Comparison of ENCODE assay signal across 8 cellular contexts in genomic region chr5:181217111-181217804, GRCh38. TPM values are rescaled to one million over a fixed set of nuclear protein-coding genes. Genes with fewer than 3 reads are reported as not detected.
DNase-seq lines count a peak whose midpoint lies in the region; ATAC-seq and TF ChIP-seq lines count a peak whose summit lies in the region.

No MANE protein-coding gene starts in this region.

- H2BK12ac ChIP-seq in neuronal stem cell (ENCODE audit: low read length): no peak overlapping the region

- no peak overlapping the region for H2BK5ac ChIP-seq in neuronal stem cell (ENCODE audit: low read length)

- H3K4me2 ChIP-seq in fibroblast of lung (ENCODE audit: extremely low read depth, insufficient read depth, low read length): peak overlapping the region; percentile 69
- H3K4me2 ChIP-seq in neuronal stem cell (ENCODE audit: insufficient read depth, low read length, poor library complexity, severe bottlenecking): peak overlapping the region; percentile 76

- no peak overlapping the region for H3K23ac ChIP-seq in neuronal stem cell (ENCODE audit: low read depth, low read length, poor library complexity)

- no peak overlapping the region for H3K14ac ChIP-seq in neuronal stem cell (ENCODE audit: low read length)

- H2BK120ac ChIP-seq in neuronal stem cell (ENCODE audit: low read depth, low read length): no peak overlapping the region

- H2AFZ ChIP-seq in fibroblast of lung (ENCODE audit: low read length): peak overlapping the region; percentile 63
- H2AFZ ChIP-seq in neuronal stem cell (ENCODE audit: low read length): peak overlapping the region; percentile 92

- H3K4me1 ChIP-seq in fibroblast of lung (ENCODE audit: control insufficient read depth, extremely low read depth, insufficient read depth, low read length) (peaks cover 5% of the 10 kb centered on the region), neuronal stem cell (ENCODE audit: control insufficient read depth in 2 of 2, insufficient read depth in 1 of 2, low read depth in 1 of 2, low read length in 2 of 2) (peaks cover 0 to 2% of the 10 kb centered on the region in 2 donors)

- H3K18ac ChIP-seq in neuronal stem cell (ENCODE audit: low read length): no peak overlapping the region

- peak overlapping the region; percentile 23 to 59 (median 46) for H3K4me3 ChIP-seq in fibroblast of lung (replicated peaks in 1 of 4; ENCODE audit: control extremely low read depth in 1 of 4, insufficient read depth in 1 of 4, low read depth in 3 of 4, low read length in 4 of 4)
- H3K4me3 ChIP-seq in neuronal stem cell (ENCODE audit: low read length in 2 of 2): peak overlapping the region; percentile 57 to 82

- no peaks in the 10 kb centered on the region for H3K9me3 ChIP-seq in fibroblast of lung (ENCODE audit: control insufficient read depth, insufficient read depth, low read depth, low read length)
- H3K9me3 ChIP-seq in neuronal stem cell (replicated peaks in 1 of 2; ENCODE audit: control insufficient read depth in 2 of 2, insufficient read depth in 1 of 2, low read depth in 1 of 2, low read length in 2 of 2): no peaks in the 10 kb centered on the region

- H3K27ac ChIP-seq in fibroblast of lung (ENCODE audit: insufficient read depth, low read length) (no peak overlapping the region), neuronal stem cell (replicated peaks; ENCODE audit: low read length) (no peak overlapping the region)

- peak; percentile 83 for DNase-seq in activated CD8-positive, alpha-beta memory T cell treated with anti-CD3 and anti-CD28 coated beads for 24 hours
- DNase-seq in fibroblast of lung (ENCODE audit: low read depth in 2 of 2): peak; percentile 54 to 58
- DNase-seq in neuronal stem cell (ENCODE audit: low spot score): peak; percentile 65
- DNase-seq in NCI-H2107 (lab: John Stamatoyannopoulos, UW): no peak
- no peak for DNase-seq in GF-D8 (lab: John Stamatoyannopoulos, UW)

- H2BK15ac ChIP-seq in neuronal stem cell (ENCODE audit: low read length): no peak overlapping the region

- H3K79me1 ChIP-seq in neuronal stem cell (ENCODE audit: low read depth, low read length): no peaks in the 10 kb centered on the region

- H3K27me3 ChIP-seq in fibroblast of lung (ENCODE audit: control insufficient read depth, insufficient read depth, low read length) (no peaks in the 10 kb centered on the region), neuronal stem cell (ENCODE audit: control insufficient read depth in 3 of 3, insufficient read depth in 3 of 3, low read depth in 1 of 3, low read length in 3 of 3) (peaks cover 0 to 15% (median 15%) of the 10 kb centered on the region in 3 experiments)

- H3K9ac ChIP-seq in fibroblast of lung (ENCODE audit: insufficient read depth, low read length) (peak overlapping the region; percentile 8), neuronal stem cell (ENCODE audit: low read depth, low read length, poor library complexity) (no peak overlapping the region)

- ATAC-seq in GM18498 (IDR thresholded peaks at IDR 0.05; ENCODE audit: unreplicated experiment) (peak; percentile 28), HG03571 (IDR thresholded peaks at IDR 0.05; ENCODE audit: unreplicated experiment) (peak; percentile 28), GM18519 (IDR thresholded peaks at IDR 0.05; ENCODE audit: low FRiP score, unreplicated experiment) (no peak)

- H2AK5ac ChIP-seq in neuronal stem cell (ENCODE audit: low read depth, low read length): no peak overlapping the region

- no peaks in the 10 kb centered on the region for H4K20me1 ChIP-seq in fibroblast of lung (ENCODE audit: control insufficient read depth, extremely low read depth, insufficient read depth, low read length)

- no peaks in the 10 kb centered on the region for H3K36me3 ChIP-seq in fibroblast of lung (ENCODE audit: control insufficient read depth, insufficient read depth, low read length)
- H3K36me3 ChIP-seq in neuronal stem cell (replicated peaks in 1 of 2; ENCODE audit: control insufficient read depth in 2 of 2, insufficient read depth in 2 of 2, low read length in 2 of 2): no peaks in the 10 kb centered on the region

- H4K91ac ChIP-seq in neuronal stem cell (ENCODE audit: low read depth, low read length, poor library complexity): no peak overlapping the region

- H3K4ac ChIP-seq in neuronal stem cell (ENCODE audit: low read length): no peak overlapping the region

- no peak overlapping the region for H4K8ac ChIP-seq in neuronal stem cell (ENCODE audit: low read depth, low read length)

- no CpG with 5 or more reads among the region's 46 CpGs for WGBS in neuronal stem cell (ENCODE audit: extremely low coverage in 2 of 2, insufficient read length in 2 of 2, insufficient replicate concordance in 1 of 2), 2 donors

- TF ChIP-seq CTCF in fibroblast of lung (conservative IDR thresholded peaks at IDR 0.05 in 1 of 2, IDR thresholded peaks at IDR 0.05 in 1 of 2; ENCODE audit: low read depth in 1 of 2, low read length in 2 of 2): peak; percentile 6 to 21

- no peaks in the 10 kb centered on the region for H3K79me2 ChIP-seq in fibroblast of lung (ENCODE audit: control insufficient read depth, insufficient read depth, low read length)

RNA-seq across cellular contexts. Expression of gene TRIM41, which starts 5.8 kb away (rescaled TPM):
- 13.9 and 17.0 TPM in 2 replicates for total RNA-seq in fibroblast of lung
- 8.3 and 11.0 TPM in 2 replicates for polyA plus RNA-seq in fibroblast of lung
- 15.1 and 19.1 TPM in 2 replicates for polyA plus RNA-seq in fibroblast of lung (2012)
- polyA minus RNA-seq in fibroblast of lung (ENCODE audit: low replicate concordance): 10.5 and 10.8 TPM in 2 replicates
- polyA plus RNA-seq in neuronal stem cell (2013, experiment 1 of 2): 21.0 TPM
- 21.3 TPM for polyA plus RNA-seq in neuronal stem cell (2013, experiment 2 of 2)

RNA-seq across cellular contexts. Expression of gene TRIM7, which starts 12.3 kb away (rescaled TPM):
- total RNA-seq in fibroblast of lung: 2.3 and 7.3 TPM in 2 replicates
- 4.7 and 6.9 TPM in 2 replicates for polyA plus RNA-seq in fibroblast of lung
- polyA plus RNA-seq in fibroblast of lung (2012): 6.2 and 7.8 TPM in 2 replicates
- 0.55 and 1.9 TPM in 2 replicates for polyA minus RNA-seq in fibroblast of lung (ENCODE audit: low replicate concordance)
- 0.28 TPM for polyA plus RNA-seq in neuronal stem cell (2013, experiment 1 of 2)
- polyA plus RNA-seq in neuronal stem cell (2013, experiment 2 of 2): 0.28 TPM

RNA-seq across cellular contexts. Expression of gene RACK1, which starts 26.4 kb away (rescaled TPM):
- total RNA-seq in fibroblast of lung: 4,649 and 6,091 TPM in 2 replicates
- polyA plus RNA-seq in fibroblast of lung: 3,014 and 3,409 TPM in 2 replicates
- 2,910 and 3,137 TPM in 2 replicates for polyA plus RNA-seq in fibroblast of lung (2012)
- polyA minus RNA-seq in fibroblast of lung (ENCODE audit: low replicate concordance): 11,904 and 12,258 TPM in 2 replicates
- polyA plus RNA-seq in neuronal stem cell (2013, experiment 1 of 2): 3,697 TPM
- polyA plus RNA-seq in neuronal stem cell (2013, experiment 2 of 2): 3,656 TPM

RNA-seq across cellular contexts. Expression of gene TRIM52, which starts 43.7 kb away (rescaled TPM):
- 7.2 and 7.9 TPM in 2 replicates for total RNA-seq in fibroblast of lung
- 5.5 and 8.1 TPM in 2 replicates for polyA plus RNA-seq in fibroblast of lung
- polyA plus RNA-seq in fibroblast of lung (2012): 4.0 and 5.1 TPM in 2 replicates
- polyA minus RNA-seq in fibroblast of lung (ENCODE audit: low replicate concordance): 2.3 and 2.4 TPM in 2 replicates
- polyA plus RNA-seq in neuronal stem cell (2013, experiment 1 of 2): 4.1 TPM
- 4.4 TPM for polyA plus RNA-seq in neuronal stem cell (2013, experiment 2 of 2)

Comparison
In these comparisons a context has a peak if more than half of its experiments do, and no peak if none do; other contexts are left out.
1. DNase-seq: peak in activated CD8-positive, alpha-beta memory T cell treated with anti-CD3 and anti-CD28 coated beads for 24 hours (single experiment), fibroblast of lung (2 of 2) and neuronal stem cell (single experiment); none in NCI-H2107 (single experiment) and GF-D8 (single experiment).